Comparison of ENCODE assay signal across 8 cellular contexts in genomic region chr22:37186997-37187522, GRCh38. TPM values are rescaled to one million over a fixed set of nuclear protein-coding genes. Genes with fewer than 3 reads are reported as not detected.
DNase-seq lines count a peak whose midpoint lies in the region; ATAC-seq and TF ChIP-seq lines count a peak whose summit lies in the region.

No MANE protein-coding gene starts in this region.

- DNase-seq in activated CD4-positive, alpha-beta T cell treated with anti-CD3 and anti-CD28 coated beads, Interleukin-2, amount 10 ng/mL, durations not matched to agents 7 days and 5 days = no peak
- DNase-seq in activated CD4-positive, alpha-beta T cell treated with anti-CD3 and anti-CD28 coated beads, Interleukin-2, amount 10 ng/mL, durations not matched to agents 24 days and 14 days = no peak
- DNase-seq in cardiac fibroblast (ENCODE audit: low read depth in 2 of 2) (peak in 1 of 2 donors; percentile 58), transverse colon (no peak), NCI-H446 treated with DMSO at 0.1 percent for 48 hours (lab: John Stamatoyannopoulos, UW) (no peak)
- no peak for DNase-seq in central memory CD4-positive, alpha-beta T cell

- peaks cover 55% of the 10 kb centered on the region for H3K4me1 Mint-ChIP-seq in activated CD4-positive, alpha-beta T cell treated with anti-CD3 and anti-CD28 coated beads, Interleukin-2, amount 10 ng/mL, durations not matched to agents 7 days and 5 days
- H3K4me1 Mint-ChIP-seq in activated CD4-positive, alpha-beta T cell treated with anti-CD3 and anti-CD28 coated beads, Interleukin-2, amount 10 ng/mL, durations not matched to agents 24 days and 14 days = peaks cover 33% of the 10 kb centered on the region

- in situ Hi-C loops in transverse colon (cut with MboI; ENCODE audit: low pct_ligation_motif_present in 1 of 4, low pct_unique_long_range_greater_than_20kb in 1 of 4, low sequenced_read_pairs in 3 of 4) = no loop called here

- H3K27me3 Mint-ChIP-seq in activated CD4-positive, alpha-beta T cell treated with anti-CD3 and anti-CD28 coated beads, Interleukin-2, amount 10 ng/mL, durations not matched to agents 7 days and 5 days = no peaks in the 10 kb centered on the region
- H3K27me3 Mint-ChIP-seq in activated CD4-positive, alpha-beta T cell treated with anti-CD3 and anti-CD28 coated beads, Interleukin-2, amount 10 ng/mL, durations not matched to agents 24 days and 14 days = no peaks in the 10 kb centered on the region

- no peak for TF ChIP-seq RAD21 in liver (IDR thresholded peaks at IDR 0.05)

- H3K4me3 ChIP-seq in cardiac fibroblast (replicated peaks in 1 of 2; ENCODE audit: low read depth in 2 of 2, low read length in 2 of 2) (peak overlapping the region; percentile 56 to 65), liver (ENCODE audit: low read depth in 1 of 3, low read length in 3 of 3) (no peak overlapping the region), transverse colon (peak overlapping the region in 1 of 4 donors; percentile 37)

- WGBS in liver = 67% methylated on average over 4 of the region's 4 CpGs
- WGBS in transverse colon (ENCODE audit: low coverage in 1 of 2), 2 donors = 71 to 88% methylated on average over 3 to 4 of the region's 4 CpGs

- TF ChIP-seq EP300 in transverse colon (IDR thresholded peaks at IDR 0.05; ENCODE audit: low read depth) = no peak

- POLR2A ChIA-PET in activated CD4-positive, alpha-beta T cell treated with anti-CD3 and anti-CD28 coated beads, Interleukin-2, amount 10 ng/mL, durations not matched to agents 7 days and 5 days (lab: Charles Lee) = interaction anchor here (0.6 kb wide), 1 partner anchor 81 kb away, joined by 6 read pairs; no protein-coding TSS in a partner anchor

- peaks cover 2% of the 10 kb centered on the region for H3K9me3 Mint-ChIP-seq in activated CD4-positive, alpha-beta T cell treated with anti-CD3 and anti-CD28 coated beads, Interleukin-2, amount 10 ng/mL, durations not matched to agents 7 days and 5 days
- no peaks in the 10 kb centered on the region for H3K9me3 Mint-ChIP-seq in activated CD4-positive, alpha-beta T cell treated with anti-CD3 and anti-CD28 coated beads, Interleukin-2, amount 10 ng/mL, durations not matched to agents 24 days and 14 days

- no peaks in the 10 kb centered on the region for H3K27me3 ChIP-seq in liver (ENCODE audit: control insufficient read depth in 4 of 4, insufficient read depth in 4 of 4, low read length in 3 of 4)
- no peaks in the 10 kb centered on the region for H3K27me3 ChIP-seq in transverse colon

- H3K27ac ChIP-seq in liver (ENCODE audit: low read depth in 1 of 2, low read length in 2 of 2) (peak overlapping the region; percentile 76 to 84), transverse colon (peak overlapping the region; percentile 87 to 90 (median 89))

- H3K27ac Mint-ChIP-seq in activated CD4-positive, alpha-beta T cell treated with anti-CD3 and anti-CD28 coated beads, Interleukin-2, amount 10 ng/mL, durations not matched to agents 7 days and 5 days = peak overlapping the region; percentile 87
- H3K27ac Mint-ChIP-seq in activated CD4-positive, alpha-beta T cell treated with anti-CD3 and anti-CD28 coated beads, Interleukin-2, amount 10 ng/mL, durations not matched to agents 24 days and 14 days = no peak overlapping the region

- peaks cover 4 to 15% (median 8%) of the 10 kb centered on the region in 4 donors for H3K4me1 ChIP-seq in liver (ENCODE audit: control insufficient read depth in 4 of 4, insufficient read depth in 4 of 4, low read length in 3 of 4)
- peaks cover 23 to 57% (median 38%) of the 10 kb centered on the region in 4 donors for H3K4me1 ChIP-seq in transverse colon

- H3K9ac ChIP-seq in liver (ENCODE audit: low read depth in 1 of 2, low read length in 2 of 2) = peak overlapping the region in 1 of 2 donors; percentile 28

- no peaks in the 10 kb centered on the region for H3K9me3 ChIP-seq in liver (ENCODE audit: control insufficient read depth in 4 of 4, low read length in 3 of 4)
- H3K9me3 ChIP-seq in transverse colon = no peaks in the 10 kb centered on the region

- intact Hi-C loops in activated CD4-positive, alpha-beta T cell treated with anti-CD3 and anti-CD28 coated beads, Interleukin-2, amount 10 ng/mL, durations not matched to agents 24 days and 14 days (cut with micrococcal nuclease) = no loop called here
- intact Hi-C loops in transverse colon (cut with DNase I; ENCODE audit: low total_unique reads) = no loop called here

- no peak for TF ChIP-seq CTCF in cardiac fibroblast (IDR thresholded peaks at IDR 0.05; ENCODE audit: low read depth, low read length)
- TF ChIP-seq CTCF in liver (IDR thresholded peaks at IDR 0.05; ENCODE audit: low read depth, low read length, missing input control) = no peak
- TF ChIP-seq CTCF in transverse colon (IDR thresholded peaks at IDR 0.05) = no peak

- ATAC-seq in HG03039 (IDR thresholded peaks at IDR 0.05; ENCODE audit: unreplicated experiment) = no peak

- no peak for TF ChIP-seq POLR2A in transverse colon (IDR thresholded peaks at IDR 0.05)

- CTCF ChIA-PET in activated CD4-positive, alpha-beta T cell treated with anti-CD3 and anti-CD28 coated beads, Interleukin-2, amount 10 ng/mL, durations not matched to agents 7 days and 5 days (lab: Charles Lee) = interaction anchor here (1.1 to 1.2 kb wide), 3 partner anchors 9 to 17 kb away, joined by 3 to 5 read pairs (median 5); no protein-coding TSS in a partner anchor

- peaks cover 0 to 4% (median 0%) of the 10 kb centered on the region in 4 donors for H3K36me3 ChIP-seq in liver (ENCODE audit: control insufficient read depth in 4 of 4, insufficient read depth in 3 of 4, low read depth in 1 of 4, low read length in 3 of 4)
- H3K36me3 ChIP-seq in transverse colon = no peaks in the 10 kb centered on the region

- H3K4me3 Mint-ChIP-seq in activated CD4-positive, alpha-beta T cell treated with anti-CD3 and anti-CD28 coated beads, Interleukin-2, amount 10 ng/mL, durations not matched to agents 7 days and 5 days = peak overlapping the region; percentile 34
- H3K4me3 Mint-ChIP-seq in activated CD4-positive, alpha-beta T cell treated with anti-CD3 and anti-CD28 coated beads, Interleukin-2, amount 10 ng/mL, durations not matched to agents 24 days and 14 days = no peak overlapping the region

- H3K36me3 Mint-ChIP-seq in activated CD4-positive, alpha-beta T cell treated with anti-CD3 and anti-CD28 coated beads, Interleukin-2, amount 10 ng/mL, durations not matched to agents 7 days and 5 days (ENCODE audit: low read depth) = peaks cover 9% of the 10 kb centered on the region
- peaks cover 12% of the 10 kb centered on the region for H3K36me3 Mint-ChIP-seq in activated CD4-positive, alpha-beta T cell treated with anti-CD3 and anti-CD28 coated beads, Interleukin-2, amount 10 ng/mL, durations not matched to agents 24 days and 14 days (ENCODE audit: low read depth)

TF ChIP-seq in liver, 16 proteins besides CTCF, POLR2A, EP300 and RAD21 (continues in another document):
- no peak for TF ChIP-seq GABPA (IDR thresholded peaks at IDR 0.05 in 1 of 2, conservative IDR thresholded peaks at IDR 0.05 in 1 of 2)
- no peak for TF ChIP-seq MAX (IDR thresholded peaks at IDR 0.05)
- TF ChIP-seq HNF4A (conservative IDR thresholded peaks at IDR 0.05) = no peak
- no peak for TF ChIP-seq JUND (IDR thresholded peaks at IDR 0.05)
- no peak for TF ChIP-seq SP1 (IDR thresholded peaks at IDR 0.05)
- no peak for TF ChIP-seq HNF4G (IDR thresholded peaks at IDR 0.05)
- no peak for TF ChIP-seq TAF1 (conservative IDR thresholded peaks at IDR 0.05)
- TF ChIP-seq NR2F2 (IDR thresholded peaks at IDR 0.05) = no peak
- no peak for TF ChIP-seq RXRA (IDR thresholded peaks at IDR 0.05)
- no peak for TF ChIP-seq FOXA1 (IDR thresholded peaks at IDR 0.05)

RNA-seq across cellular contexts. Expression of gene C1QTNF6, which starts 1.0 kb away (rescaled TPM):
- 1 to 10 TPM; 7.6 to 8.3 TPM for total RNA-seq in activated CD4-positive, alpha-beta T cell treated with anti-CD3 and anti-CD28 coated beads, Interleukin-2, amount 10 ng/mL, durations not matched to agents 7 days and 5 days
- 6.0 and 6.9 TPM in 2 replicates for total RNA-seq in activated CD4-positive, alpha-beta T cell treated with anti-CD3 and anti-CD28 coated beads, Interleukin-2, amount 10 ng/mL, durations not matched to agents 24 days and 14 days
- total RNA-seq in liver = 1 to 10 TPM; 3.7 to 4.2 TPM
- 1 to 10 TPM; 3.1 to 4.5 TPM for polyA plus RNA-seq in liver
- total RNA-seq in transverse colon = 10 to 100 TPM in 1 of 4 donors, 1 to 10 TPM in 3; 1.4 to 68.8 (median 7.5) TPM

RNA-seq across cellular contexts. Expression of gene SSTR3, which starts 25.2 kb away (rescaled TPM):
- total RNA-seq in activated CD4-positive, alpha-beta T cell treated with anti-CD3 and anti-CD28 coated beads, Interleukin-2, amount 10 ng/mL, durations not matched to agents 7 days and 5 days = 10 to 100 TPM; 10.1 to 10.2 TPM
- 3.5 and 4.0 TPM in 2 replicates for total RNA-seq in activated CD4-positive, alpha-beta T cell treated with anti-CD3 and anti-CD28 coated beads, Interleukin-2, amount 10 ng/mL, durations not matched to agents 24 days and 14 days
- total RNA-seq in liver (under 1 TPM in 1 of 2 donors, not detected in 1; 0.19 TPM), transverse colon (under 1 TPM in 2 of 4 donors, not detected in 2; 0.16 to 0.41 TPM)
- not detected for polyA plus RNA-seq in liver

RNA-seq across cellular contexts. Expression of gene IL2RB, which starts 37.3 kb away (rescaled TPM):
- 100 to 1,000 TPM; 100 to 115 TPM for total RNA-seq in activated CD4-positive, alpha-beta T cell treated with anti-CD3 and anti-CD28 coated beads, Interleukin-2, amount 10 ng/mL, durations not matched to agents 7 days and 5 days
- 288 and 296 TPM in 2 replicates for total RNA-seq in activated CD4-positive, alpha-beta T cell treated with anti-CD3 and anti-CD28 coated beads, Interleukin-2, amount 10 ng/mL, durations not matched to agents 24 days and 14 days
- total RNA-seq in liver = 1 to 10 TPM; 1.1 to 1.8 TPM
- polyA plus RNA-seq in liver = 1 to 10 TPM; 1.3 TPM
- total RNA-seq in transverse colon = 1 to 10 TPM; 1.1 to 3.4 (median 2.6) TPM

RNA-seq across cellular contexts. Expression of gene RAC2, which starts 57.0 kb away (rescaled TPM):
- total RNA-seq in activated CD4-positive, alpha-beta T cell treated with anti-CD3 and anti-CD28 coated beads, Interleukin-2, amount 10 ng/mL, durations not matched to agents 7 days and 5 days = 1,000 to 10,000 TPM; 1,015 to 1,117 TPM
- total RNA-seq in activated CD4-positive, alpha-beta T cell treated with anti-CD3 and anti-CD28 coated beads, Interleukin-2, amount 10 ng/mL, durations not matched to agents 24 days and 14 days = 519 and 540 TPM in 2 replicates
- total RNA-seq in liver (10 to 100 TPM in 1 of 2 donors, 1 to 10 TPM in 1; 4.0 to 15.0 TPM), transverse colon (10 to 100 TPM in 3 of 4 donors, 1 to 10 TPM in 1; 5.2 to 36.3 (median 24.0) TPM)
- polyA plus RNA-seq in liver = 1 to 10 TPM; 6.1 to 8.7 TPM

Comparison
In these comparisons a context has a peak if more than half of its experiments do, and no peak if none do; other contexts are left out.
1. H3K4me3 ChIP-seq: peak in cardiac fibroblast (2 of 2); none in liver (0 of 3).
2. RNA of gene IL2RB, which starts 37.3 kb away (total RNA-seq): 288 to 296 TPM in activated CD4-positive, alpha-beta T cell treated with anti-CD3 and anti-CD28 coated beads, Interleukin-2, amount 10 ng/mL, durations not matched to agents 24 days and 14 days and 100 to 115 TPM in activated CD4-positive, alpha-beta T cell treated with anti-CD3 and anti-CD28 coated beads, Interleukin-2, amount 10 ng/mL, durations not matched to agents 7 days and 5 days; 1.1 to 3.4 TPM in transverse colon and 1.1 to 1.8 TPM in liver; every median in the first group is over 10 times any median in the second.